ENCODE assay signal across 9 cellular contexts in genomic region chr22:27990879-27991278, GRCh38.
DNase-seq lines count a peak whose midpoint lies in the region; ATAC-seq and TF ChIP-seq lines count a peak whose summit lies in the region.
"Had no signal": no experiment of that assay in that cellular context is flagged by ENCODE, and none has a peak within 500 bp of the region (broad histone marks: within the 10 kb centered on the region; RNA-seq: fewer than 3 reads in every experiment).

No MANE protein-coding gene starts in this region.

- H4K20me1 ChIP-seq in PC-9 (ENCODE audit: insufficient read depth): no peaks in the 10 kb centered on the region

- no peak overlapping the region for H2AFZ ChIP-seq in PC-9

- POLR2A ChIA-PET in PC-9 (lab: Charles Lee; ENCODE audit: unreplicated experiment): no interaction called here

- H3K9me2 ChIP-seq in PC-9 (ENCODE audit: insufficient read depth): no peaks in the 10 kb centered on the region

- ATAC-seq in HG03097 (IDR thresholded peaks at IDR 0.05; ENCODE audit: low FRiP score, unreplicated experiment): no peak

- peaks cover 25% of the 10 kb centered on the region for H3K36me3 Mint-ChIP-seq in endothelial cell (ENCODE audit: low read depth, unreplicated experiment)

- no peaks in the 10 kb centered on the region for H3K9me3 Mint-ChIP-seq in endothelial cell (ENCODE audit: unreplicated experiment)

- H3K27me3 ChIP-seq in PC-9 (ENCODE audit: insufficient read depth, low read depth): no peaks in the 10 kb centered on the region

- H3K27ac ChIP-seq in PC-9: no peak overlapping the region

- peaks cover 6% of the 10 kb centered on the region for H3K4me1 Mint-ChIP-seq in endothelial cell (ENCODE audit: unreplicated experiment)

- BruUV-seq in PC-9 (replicated peaks; lab: Mats Ljungman, UMichigan): no TSS peak

- TF ChIP-seq CTCF in endothelial cell (IDR thresholded peaks at IDR 0.05; ENCODE audit: unreplicated experiment) (peak; percentile 67), PC-9 (conservative IDR thresholded peaks at IDR 0.05) (no peak)

- H3K27ac Mint-ChIP-seq in endothelial cell (ENCODE audit: unreplicated experiment): no peak overlapping the region

- peaks cover 8% of the 10 kb centered on the region for H3K27me3 Mint-ChIP-seq in endothelial cell (ENCODE audit: unreplicated experiment)

- no peaks in the 10 kb centered on the region for H3K4me1 ChIP-seq in PC-9 (replicated peaks; ENCODE audit: insufficient read depth)

- H3K9me3 ChIP-seq in PC-9 (ENCODE audit: insufficient read depth, low read depth): no peaks in the 10 kb centered on the region

- no peaks in the 10 kb centered on the region for H3K79me2 ChIP-seq in PC-9 (ENCODE audit: low read depth)

- H3F3A ChIP-seq in PC-9 (ENCODE audit: insufficient read depth, low read depth): no peaks in the 10 kb centered on the region

- CTCF ChIA-PET in PC-9 (lab: Charles Lee): no interaction called here

- no peaks in the 10 kb centered on the region for H3K36me3 ChIP-seq in PC-9 (ENCODE audit: low read depth)

- intact Hi-C loops in PC-9 (cut with micrococcal nuclease; ENCODE audit: unreplicated experiment): no loop called here

- no peak overlapping the region for H3K4me2 ChIP-seq in PC-9

- DNase-seq in EH (ENCODE audit: low read depth) (peak; percentile 10), LoVo (ENCODE audit: low spot score) (peak; percentile 1), endothelial cell (ENCODE audit: low spot score) (peak; percentile 72), myocyte (ENCODE audit: low read depth) (peak; percentile 22), PC-9 (no peak), foreskin melanocyte (no peak)
- DNase-seq in NK-92 treated with Interleukin-12 subunit alpha and Interleukin-12 subunit beta, amount 100 ng/mL, for 24 hours (lab: John Stamatoyannopoulos, UW): no peak

- H3K4me3 ChIP-seq in PC-9: no peak overlapping the region
- H3K4me3 ChIP-seq: lung had no signal

- no peak overlapping the region for H3K4me3 Mint-ChIP-seq in endothelial cell (ENCODE audit: unreplicated experiment)

Comparison
In these comparisons a context has a peak if more than half of its experiments do, and no peak if none do; other contexts are left out.
1. DNase-seq: peak in EH (single experiment), LoVo (single experiment), endothelial cell (single experiment) and myocyte (single experiment); none in PC-9 (0 of 2), NK-92 treated with Interleukin-12 subunit alpha and Interleukin-12 subunit beta, amount 100 ng/mL, for 24 hours (single experiment) and foreskin melanocyte (single experiment).